ENCODE assay signal across 8 cellular contexts in the genomic region with DNA sequence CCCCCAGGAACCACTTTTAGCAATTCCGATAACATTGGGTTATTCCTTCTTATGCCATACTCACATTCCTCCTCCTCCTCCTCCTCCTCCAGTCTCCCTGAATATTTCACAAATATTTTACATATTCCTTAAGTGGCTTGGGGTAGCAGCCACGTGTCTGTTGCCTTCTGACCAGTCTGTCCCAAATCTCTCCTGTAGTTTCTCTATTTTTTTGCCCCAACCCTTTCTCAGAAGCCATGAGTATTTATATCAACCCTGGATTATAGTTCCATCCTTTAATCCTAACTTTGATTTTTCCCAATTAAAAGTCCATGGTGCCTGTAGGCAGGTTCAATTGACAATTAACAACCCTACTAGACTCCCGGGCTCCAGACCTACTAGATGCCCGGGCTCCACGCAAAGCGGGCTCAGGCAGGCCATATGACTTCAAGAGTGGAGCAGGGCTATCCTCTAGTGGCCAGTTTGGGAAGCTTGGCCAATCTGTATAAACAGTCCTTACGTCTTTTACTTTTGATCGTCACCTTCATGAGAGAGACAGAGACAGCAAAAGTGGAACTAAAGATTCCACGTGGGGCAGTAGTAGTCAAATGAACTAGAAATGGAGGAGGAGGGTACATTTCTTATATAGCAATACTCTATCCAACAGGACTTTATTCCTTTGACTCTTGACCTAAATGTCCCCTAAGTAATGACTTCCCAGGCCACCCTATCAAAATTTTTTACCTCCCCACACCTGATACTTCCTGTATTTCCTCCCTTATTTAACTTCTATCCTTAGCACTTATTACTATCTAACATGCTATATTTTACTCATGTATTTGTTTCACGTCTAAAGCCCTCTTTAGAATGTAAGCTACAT.
DNase-seq lines count a peak whose midpoint lies in the region; ATAC-seq and TF ChIP-seq lines count a peak whose summit lies in the region.

No MANE protein-coding gene starts in this region.

- peaks cover 38% of the 10 kb centered on the region for H3K36me3 ChIP-seq in CD8-positive, alpha-beta T cell (ENCODE audit: insufficient read depth, low read length)
- H3K36me3 ChIP-seq in esophagus squamous epithelium, result no peaks in the 10 kb centered on the region

- no peaks in the 10 kb centered on the region for H3K27me3 Mint-ChIP-seq in CD8-positive, alpha-beta T cell (ENCODE audit: low read depth)
- H3K27me3 Mint-ChIP-seq in T-helper 2 cell treated with Interferon-gamma antibody and Interleukin-4, amounts not matched to agents 5 μg/mL and 100 μg/mL, for 36 hours (ENCODE audit: low read depth), result no peaks in the 10 kb centered on the region
- H3K27me3 Mint-ChIP-seq in naive B cell, result no peaks in the 10 kb centered on the region

- H3K4me1 Mint-ChIP-seq in CD8-positive, alpha-beta T cell (ENCODE audit: low read depth), result no peaks in the 10 kb centered on the region
- H3K4me1 Mint-ChIP-seq in T-helper 2 cell treated with Interferon-gamma antibody and Interleukin-4, amounts not matched to agents 5 μg/mL and 100 μg/mL, for 36 hours (ENCODE audit: low read depth), result peaks cover 7% of the 10 kb centered on the region
- peaks cover 46 to 69% (median 48%) of the 10 kb centered on the region in 3 donors for H3K4me1 Mint-ChIP-seq in naive B cell

- no peaks in the 10 kb centered on the region for H3K4me1 ChIP-seq in CD8-positive, alpha-beta T cell (ENCODE audit: insufficient read depth, low read length)
- H3K4me1 ChIP-seq in esophagus squamous epithelium, result peaks cover 0 to 18% (median 3%) of the 10 kb centered on the region in 3 donors

- TF ChIP-seq POLR2A in esophagus squamous epithelium (IDR thresholded peaks at IDR 0.05), result no peak

- 19 to 36% methylated on average over 8 to 10 of the region's 10 CpGs for WGBS in esophagus squamous epithelium, 2 donors

- no peaks in the 10 kb centered on the region for H3K9me3 ChIP-seq in CD8-positive, alpha-beta T cell (ENCODE audit: low read length)
- H3K9me3 ChIP-seq in esophagus squamous epithelium, result no peaks in the 10 kb centered on the region

- H3K27me3 ChIP-seq in CD8-positive, alpha-beta T cell (ENCODE audit: insufficient read depth, low read length), result no peaks in the 10 kb centered on the region
- peaks cover 0 to 4% (median 0%) of the 10 kb centered on the region in 4 donors for H3K27me3 ChIP-seq in esophagus squamous epithelium

- POLR2A ChIA-PET in CD8-positive, alpha-beta T cell (lab: Charles Lee), result no interaction called here

- H3K4me3 ChIP-seq in CD8-positive, alpha-beta T cell (ENCODE audit: low read depth, low read length), result no peak overlapping the region
- peak overlapping the region in 1 of 4 donors; percentile 37 for H3K4me3 ChIP-seq in esophagus squamous epithelium

- peak overlapping the region; percentile 28 for H3K27ac Mint-ChIP-seq in CD8-positive, alpha-beta T cell
- no peak overlapping the region for H3K27ac Mint-ChIP-seq in T-helper 2 cell treated with Interferon-gamma antibody and Interleukin-4, amounts not matched to agents 5 μg/mL and 100 μg/mL, for 36 hours
- H3K27ac Mint-ChIP-seq in naive B cell, result peak overlapping the region; percentile 95 to 98 (median 96)

- TF ChIP-seq CTCF in CD8-positive, alpha-beta T cell (IDR thresholded peaks at IDR 0.05), result no peak
- TF ChIP-seq CTCF in esophagus squamous epithelium (IDR thresholded peaks at IDR 0.05), result peak; percentile 68 to 88 (median 78)

- no peak overlapping the region for H3K27ac ChIP-seq in CD8-positive, alpha-beta T cell (ENCODE audit: low read depth, low read length)
- H3K27ac ChIP-seq in esophagus squamous epithelium, result no peak overlapping the region

- intact Hi-C loops in CD8-positive, alpha-beta T cell (cut with DNase I, micrococcal nuclease), result no loop called here
- intact Hi-C loops in esophagus squamous epithelium (cut with DNase I), result no loop called here

- H3K36me3 Mint-ChIP-seq in CD8-positive, alpha-beta T cell, result peaks cover 83% of the 10 kb centered on the region
- H3K36me3 Mint-ChIP-seq in T-helper 2 cell treated with Interferon-gamma antibody and Interleukin-4, amounts not matched to agents 5 μg/mL and 100 μg/mL, for 36 hours (ENCODE audit: low read depth), result peaks cover 25% of the 10 kb centered on the region
- peaks cover 14 to 40% of the 10 kb centered on the region in 2 donors for H3K36me3 Mint-ChIP-seq in naive B cell

- ATAC-seq in CD8-positive, alpha-beta T cell, result peak; percentile 40
- peak; percentile 70 for ATAC-seq in GM19043 (IDR thresholded peaks at IDR 0.05; ENCODE audit: low read depth, unreplicated experiment)
- ATAC-seq in naive B cell (ENCODE audit: low read depth in 2 of 2), result peak; percentile 88

- CTCF ChIA-PET in CD8-positive, alpha-beta T cell (lab: Charles Lee), result no interaction called here

- DNase-seq in CD8-positive, alpha-beta T cell, result no peak
- DNase-seq in NAMALWA (ENCODE audit: low spot score), result peak; percentile 71
- peak; percentile 7 for DNase-seq in T-helper 2 cell treated with Interferon-gamma antibody and Interleukin-4, amounts not matched to agents 5 μg/mL and 100 μg/mL, for 36 hours (ENCODE audit: low spot score)
- DNase-seq in esophagus squamous epithelium (lab: John Stamatoyannopoulos, UW), result no peak
- peak; percentile 70 for DNase-seq in naive B cell
- no peak for DNase-seq in effector CD8-positive, alpha-beta T cell (lab: John Stamatoyannopoulos, UW)
- DNase-seq in stimulated activated naive CD4-positive, alpha-beta T cell treated with Interleukin-2 at 50 U/mL for 16 hours (lab: John Stamatoyannopoulos, UW), result no peak

- no peaks in the 10 kb centered on the region for H3K9me3 Mint-ChIP-seq in CD8-positive, alpha-beta T cell
- no peaks in the 10 kb centered on the region for H3K9me3 Mint-ChIP-seq in T-helper 2 cell treated with Interferon-gamma antibody and Interleukin-4, amounts not matched to agents 5 μg/mL and 100 μg/mL, for 36 hours
- no peaks in the 10 kb centered on the region for H3K9me3 Mint-ChIP-seq in naive B cell

- no peak overlapping the region for H3K4me3 Mint-ChIP-seq in CD8-positive, alpha-beta T cell
- H3K4me3 Mint-ChIP-seq in T-helper 2 cell treated with Interferon-gamma antibody and Interleukin-4, amounts not matched to agents 5 μg/mL and 100 μg/mL, for 36 hours, result no peak overlapping the region
- H3K4me3 Mint-ChIP-seq in naive B cell, result peak overlapping the region; percentile 81 to 95 (median 88)

Comparison
In these comparisons a context has a peak if more than half of its experiments do, and no peak if none do; other contexts are left out.
1. DNase-seq: peak in NAMALWA (single experiment), T-helper 2 cell treated with Interferon-gamma antibody and Interleukin-4, amounts not matched to agents 5 μg/mL and 100 μg/mL, for 36 hours (single experiment) and naive B cell (single experiment); none in CD8-positive, alpha-beta T cell (0 of 7), esophagus squamous epithelium (single experiment), effector CD8-positive, alpha-beta T cell (single experiment) and stimulated activated naive CD4-positive, alpha-beta T cell treated with Interleukin-2 at 50 U/mL for 16 hours (single experiment).
2. H3K4me3 Mint-ChIP-seq: peak in naive B cell (8 of 8); none in CD8-positive, alpha-beta T cell (single experiment) and T-helper 2 cell treated with Interferon-gamma antibody and Interleukin-4, amounts not matched to agents 5 μg/mL and 100 μg/mL, for 36 hours (single experiment).
3. Peak in every context shown above with its lines, with median percentiles within 50 percentile points of each other: ATAC-seq.